ENCODE assay signal across 9 cellular contexts in the genomic region with DNA sequence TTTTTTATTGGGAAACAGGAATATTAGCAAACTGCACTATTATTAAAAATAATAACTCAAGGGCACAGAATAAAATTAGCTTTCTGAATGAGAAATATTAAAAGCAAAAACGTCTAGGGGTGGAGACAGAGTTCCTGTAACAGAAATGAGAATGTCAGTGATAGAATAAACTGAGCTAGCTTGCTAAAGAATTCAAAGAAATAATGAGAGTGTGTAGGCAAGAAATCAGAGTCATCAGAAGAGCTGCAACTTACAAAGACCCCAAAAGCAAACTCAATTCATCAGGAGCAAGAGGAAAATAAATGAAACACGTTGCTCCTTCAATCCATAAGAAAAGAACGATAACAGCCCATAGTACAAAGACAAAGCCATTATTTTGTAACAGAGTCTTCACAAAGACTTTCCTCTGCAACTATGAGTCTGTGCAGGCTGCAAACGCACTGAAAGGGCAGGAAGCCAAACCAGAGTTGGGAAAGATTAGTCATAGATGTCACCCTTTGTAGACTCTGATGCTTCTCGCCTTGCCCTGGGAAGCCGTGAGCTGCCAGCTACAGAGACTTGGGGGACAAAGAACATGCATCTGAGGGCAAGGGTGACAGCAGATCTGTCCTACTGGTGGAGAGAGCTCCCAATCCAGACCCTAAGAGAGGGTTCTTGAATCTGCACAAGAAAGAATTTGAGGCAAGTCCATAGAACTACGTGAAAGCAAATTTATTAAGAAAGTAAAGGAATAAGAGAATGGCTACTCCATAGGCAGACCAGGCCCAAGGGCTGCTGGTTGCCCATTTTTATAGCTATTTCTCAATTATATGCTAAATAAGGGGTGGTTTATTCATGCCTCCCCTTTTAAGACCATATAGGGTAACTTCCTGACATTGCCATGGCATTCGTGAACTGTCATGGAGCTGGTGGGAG. TPM values are rescaled to one million over a fixed set of nuclear protein-coding genes. Genes with fewer than 3 reads are reported as not detected.
DNase-seq lines count a peak whose midpoint lies in the region; ATAC-seq and TF ChIP-seq lines count a peak whose summit lies in the region.
"Had no signal": no experiment of that assay in that cellular context is flagged by ENCODE, and none has a peak within 500 bp of the region (broad histone marks: within the 10 kb centered on the region; RNA-seq: fewer than 3 reads in every experiment).

No MANE protein-coding gene starts in this region.

- H3K36me3 ChIP-seq in Panc1 (ENCODE audit: control insufficient read depth, insufficient read depth, low read length), result no peaks in the 10 kb centered on the region

- intact Hi-C loops in Panc1 (cut with micrococcal nuclease; ENCODE audit: unreplicated experiment), result no loop called here

- BruUV-seq in Panc1 (replicated peaks; lab: Mats Ljungman, UMichigan), result no TSS peak

- in situ Hi-C loops in Caki2 (cut with HindIII; ENCODE audit: low pct_unique_long_range_greater_than_20kb, low sequenced_read_pairs), result no loop called here
- in situ Hi-C loops in Panc1 (cut with HindIII; ENCODE audit: low pct_unique_long_range_greater_than_20kb, low sequenced_read_pairs), result no loop called here

- H3K4me1 ChIP-seq in Panc1 (ENCODE audit: control insufficient read depth, insufficient read depth, low read length), result no peaks in the 10 kb centered on the region

- no peaks in the 10 kb centered on the region for H3K9me3 ChIP-seq in Panc1 (ENCODE audit: control insufficient read depth, insufficient read depth, low read depth, low read length)

- no peak overlapping the region for H3K27ac ChIP-seq in Panc1 (ENCODE audit: low read length)

- no peaks in the 10 kb centered on the region for H3K27me3 ChIP-seq in Panc1 (ENCODE audit: control insufficient read depth, insufficient read depth, low read length)

- CTCF ChIA-PET in Panc1 (lab: Charles Lee), result no interaction called here

- H3K4me3 ChIP-seq in Panc1 (ENCODE audit: low read depth in 2 of 2, low read length in 2 of 2), result no peak overlapping the region
- H3K4me3 ChIP-seq in fibroblast of pulmonary artery (replicated peaks; ENCODE audit: low read depth, low read length), result peak overlapping the region; percentile 29

- POLR2A ChIA-PET in Panc1 (lab: Charles Lee), result no interaction called here

- TF ChIP-seq CTCF in Panc1 (IDR thresholded peaks at IDR 0.05) (no peak), fibroblast of pulmonary artery (IDR thresholded peaks at IDR 0.05; ENCODE audit: low read length, missing control alignments) (no peak)

- ATAC-seq in Panc1 (peak; percentile 69), GM19397 (IDR thresholded peaks at IDR 0.05; ENCODE audit: unreplicated experiment) (no peak), HG03432 (IDR thresholded peaks at IDR 0.05; ENCODE audit: unreplicated experiment) (no peak), GM21447 (IDR thresholded peaks at IDR 0.05; ENCODE audit: unreplicated experiment) (no peak)
- ATAC-seq: natural killer cell treated with Interleukin-12 subunit alpha and Interleukin-12 subunit beta and Interleukin-15 and Interleukin-18, amount 100 ng/mL, for 72 hours had no signal

- DNase-seq in Caki2 (ENCODE audit: low read depth) (peak; percentile 62), Panc1 (ENCODE audit: low read depth, low spot score) (no peak), fibroblast of pulmonary artery (ENCODE audit: low read depth) (peak; percentile 98), pulmonary artery endothelial cell (ENCODE audit: low read depth, low spot score) (peak; percentile 69)
- no peak for DNase-seq in activated CD4-positive, CD25-positive, alpha-beta regulatory T cell treated with anti-CD3 and anti-CD28 coated beads, Interleukin-2, amount 50 U/mL, for 72 hours

RNA-seq across cellular contexts. Expression of a gene that starts 40.8 kb away (rescaled TPM):
- 0.09 and 1.0 TPM in 2 replicates for total RNA-seq in Caki2 (2014; rRNA removed; shearing (Covaris generic); ENCODE audit: low replicate concordance)
- 1.7 TPM for total RNA-seq in Panc1 (2021; ENCODE audit: unreplicated experiment)
- 1.2 TPM for polyA plus RNA-seq in Panc1 (2012; ENCODE audit: insufficient read length)
- 6.3 and 10.8 TPM in 2 replicates for total RNA-seq in pulmonary artery endothelial cell
- total RNA-seq: natural killer cell treated with Interleukin-12 subunit alpha and Interleukin-12 subunit beta and Interleukin-15 and Interleukin-18, amount 100 ng/mL, for 72 hours had no signal

Comparison
In these comparisons a context has a peak if more than half of its experiments do, and no peak if none do; other contexts are left out.
1. DNase-seq: peak in Caki2 (single experiment), fibroblast of pulmonary artery (single experiment) and pulmonary artery endothelial cell (single experiment); none in Panc1 (single experiment) and activated CD4-positive, CD25-positive, alpha-beta regulatory T cell treated with anti-CD3 and anti-CD28 coated beads, Interleukin-2, amount 50 U/mL, for 72 hours (single experiment).